In genomic region chr5:70049790-70050142, GRCh38 we compare ENCODE assay signal across 8 cellular contexts. TPM values are rescaled to one million over a fixed set of nuclear protein-coding genes. Genes with fewer than 3 reads are reported as not detected.
DNase-seq lines count a peak whose midpoint lies in the region; ATAC-seq, FAIRE-seq and TF ChIP-seq lines count a peak whose summit lies in the region.
"Not testable (repeated sequence)": the region's sequence is repeated elsewhere in the genome, so short reads cannot be mapped to it uniquely, and the experiment has no call there.

No MANE protein-coding gene starts in this region.

- H3K4me3 ChIP-seq in endothelial cell of umbilical vein (replicated peaks in 1 of 3; ENCODE audit: insufficient read depth in 1 of 3, low read depth in 1 of 3, low read length in 3 of 3); upper lobe of left lung: not testable (repeated sequence)

- not testable (repeated sequence) for H3K36me3 ChIP-seq in endothelial cell of umbilical vein (ENCODE audit: control insufficient read depth in 2 of 2, extremely low read depth in 1 of 2, insufficient read depth in 2 of 2, low read length in 2 of 2); upper lobe of left lung

- not testable (repeated sequence) for H3K4me1 ChIP-seq in endothelial cell of umbilical vein (ENCODE audit: control insufficient read depth, extremely low read depth, insufficient read depth, low read length); upper lobe of left lung

- TSS peak; percentile 81 for BruUV-seq in endothelial cell of umbilical vein (replicated peaks; lab: Mats Ljungman, UMichigan)

- not testable (repeated sequence) for FAIRE-seq in endothelial cell of umbilical vein (lab: Jason Lieb, UNC)

- H4K20me1 ChIP-seq in endothelial cell of umbilical vein (replicated peaks; ENCODE audit: control insufficient read depth, extremely low read depth, insufficient read depth, low read length) = not testable (repeated sequence)

- H3K4me2 ChIP-seq in endothelial cell of umbilical vein (ENCODE audit: insufficient read depth, low read length) = not testable (repeated sequence)

- no CpG with 5 or more reads among the region's 16 CpGs for WGBS in upper lobe of left lung, 2 donors

- H3K4me3 Mint-ChIP-seq in activated B cell treated with CpG ODN at 0.5 μM for 24 hours, memory B cell: not testable (repeated sequence)

- DNase-seq in activated B cell treated with CpG ODN at 0.5 μM for 24 hours; endothelial cell of umbilical vein (ENCODE audit: low read depth, low spot score); memory B cell (ENCODE audit: low spot score in 2 of 2); upper lobe of left lung: not testable (repeated sequence)

- H3K27ac ChIP-seq in endothelial cell of umbilical vein (ENCODE audit: insufficient read depth, low read depth, low read length); upper lobe of left lung: not testable (repeated sequence)

- H3K27me3 Mint-ChIP-seq in activated B cell treated with CpG ODN at 0.5 μM for 24 hours, memory B cell: not testable (repeated sequence)

- dilution Hi-C loops in endothelial cell of umbilical vein (cut with MboI; ENCODE audit: extremely low pct_ligation_motif_present, low sequenced_read_pairs) = not testable (repeated sequence)

- POLR2A ChIA-PET in activated B cell treated with CpG ODN at 0.5 μM for 24 hours (lab: Charles Lee); endothelial cell of umbilical vein (lab: Charles Lee): not testable (repeated sequence)

- H3K9me3 ChIP-seq in endothelial cell of umbilical vein (replicated peaks; ENCODE audit: control insufficient read depth, insufficient read depth, low read length); upper lobe of left lung: not testable (repeated sequence)

- H3K4me1 Mint-ChIP-seq in activated B cell treated with CpG ODN at 0.5 μM for 24 hours, memory B cell: not testable (repeated sequence)

- not testable (repeated sequence) for H3K79me2 ChIP-seq in endothelial cell of umbilical vein (ENCODE audit: control insufficient read depth, insufficient read depth, low read length)

- not testable (repeated sequence) for H3K27ac Mint-ChIP-seq in activated B cell treated with CpG ODN at 0.5 μM for 24 hours, memory B cell

- CTCF ChIA-PET in activated B cell treated with CpG ODN at 0.5 μM for 24 hours (lab: Charles Lee); endothelial cell of umbilical vein (lab: Charles Lee): not testable (repeated sequence)

- ATAC-seq in GM18517 (IDR thresholded peaks at IDR 0.05; ENCODE audit: unreplicated experiment) (peak; percentile 30), GM19455 (IDR thresholded peaks at IDR 0.05; ENCODE audit: unreplicated experiment) (peak; percentile 50), HG02852 (IDR thresholded peaks at IDR 0.05; ENCODE audit: unreplicated experiment) (peak; percentile 53), HG03378 (IDR thresholded peaks at IDR 0.05; ENCODE audit: unreplicated experiment) (peak; percentile 19), activated B cell treated with CpG ODN at 0.5 μM for 24 hours (ENCODE audit: low read depth) (peak; percentile 48), memory B cell (ENCODE audit: low read depth) (peak; percentile 37), upper lobe of left lung (ENCODE audit: low FRiP score in 2 of 2) (peak; percentile 47 to 54)

- not testable (repeated sequence) for H2AFZ ChIP-seq in endothelial cell of umbilical vein (ENCODE audit: low read depth, low read length)

- H3K9me1 ChIP-seq in endothelial cell of umbilical vein (replicated peaks; ENCODE audit: control insufficient read depth, extremely low read depth, insufficient read depth, low read length) = not testable (repeated sequence)

- TF ChIP-seq POLR2A in endothelial cell of umbilical vein (IDR thresholded peaks at IDR 0.05; ENCODE audit: low read depth, low read length); upper lobe of left lung (IDR thresholded peaks at IDR 0.05): not testable (repeated sequence)

- not testable (repeated sequence) for TF ChIP-seq CTCF in activated B cell treated with CpG ODN at 0.5 μM for 24 hours (IDR thresholded peaks at IDR 0.05); endothelial cell of umbilical vein (IDR thresholded peaks at IDR 0.05; ENCODE audit: extremely low read depth in 1 of 2, insufficient read depth in 1 of 2, low read depth in 1 of 2, low read length in 2 of 2); upper lobe of left lung (IDR thresholded peaks at IDR 0.05)

- H3K9me3 Mint-ChIP-seq in activated B cell treated with CpG ODN at 0.5 μM for 24 hours, memory B cell: not testable (repeated sequence)

- TF ChIP-seq EP300 in upper lobe of left lung (IDR thresholded peaks at IDR 0.05) = not testable (repeated sequence)

- H3K9ac ChIP-seq in endothelial cell of umbilical vein (replicated peaks; ENCODE audit: extremely low read depth, insufficient read depth, low read length) = not testable (repeated sequence)

- intact Hi-C loops in activated B cell treated with CpG ODN at 0.5 μM for 24 hours (cut with micrococcal nuclease); endothelial cell of umbilical vein (cut with micrococcal nuclease): not testable (repeated sequence)

- not testable (repeated sequence) for H3K27me3 ChIP-seq in endothelial cell of umbilical vein (ENCODE audit: control insufficient read depth in 2 of 2, insufficient read depth in 2 of 2, low read length in 2 of 2); upper lobe of left lung

- H3K36me3 Mint-ChIP-seq in activated B cell treated with CpG ODN at 0.5 μM for 24 hours (ENCODE audit: low read depth); memory B cell: not testable (repeated sequence)

RNA-seq across cellular contexts. Expression of gene SMN2, which starts 0.3 kb away (rescaled TPM):
- total RNA-seq in activated B cell treated with CpG ODN at 0.5 μM for 24 hours = 52.7 and 61.4 TPM in 2 replicates
- 30.9 and 61.6 TPM in 2 replicates for total RNA-seq in endothelial cell of umbilical vein
- polyA plus RNA-seq in endothelial cell of umbilical vein = 465 and 796 TPM in 2 replicates
- polyA plus RNA-seq in endothelial cell of umbilical vein (2011; cell fraction: cytosol; rRNA removed) = 58.0 and 289 TPM in 2 replicates
- 62.9 and 118 TPM in 2 replicates for polyA plus RNA-seq in endothelial cell of umbilical vein (2011; cell fraction: nucleus; rRNA removed)
- polyA plus RNA-seq in endothelial cell of umbilical vein (2012) = 6.4 and 7.1 TPM in 2 replicates
- 20.1 and 31.3 TPM in 2 replicates for polyA minus RNA-seq in endothelial cell of umbilical vein
- 46.6 TPM for polyA minus RNA-seq in endothelial cell of umbilical vein (2011; cell fraction: cytosol; rRNA and poly(A)+ RNA removed)
- 31.9 and 42.4 TPM in 2 replicates for polyA minus RNA-seq in endothelial cell of umbilical vein (2011; cell fraction: nucleus; rRNA and poly(A)+ RNA removed)
- total RNA-seq in upper lobe of left lung = 10 to 100 TPM; 15.8 to 68.1 (median 34.6) TPM

RNA-seq across cellular contexts. Expression of gene SERF1B, which starts 24.7 kb away (rescaled TPM):
- 19.4 and 26.4 TPM in 2 replicates for total RNA-seq in activated B cell treated with CpG ODN at 0.5 μM for 24 hours
- total RNA-seq in endothelial cell of umbilical vein = 22.4 and 43.7 TPM in 2 replicates
- polyA plus RNA-seq in endothelial cell of umbilical vein = 20.4 and 32.5 TPM in 2 replicates
- 52.1 and 53.1 TPM in 2 replicates for polyA plus RNA-seq in endothelial cell of umbilical vein (2011; cell fraction: cytosol; rRNA removed)
- polyA plus RNA-seq in endothelial cell of umbilical vein (2011; cell fraction: nucleus; rRNA removed) = 22.7 and 35.2 TPM in 2 replicates
- 30.8 and 35.1 TPM in 2 replicates for polyA plus RNA-seq in endothelial cell of umbilical vein (2012)
- polyA minus RNA-seq in endothelial cell of umbilical vein = 12.0 and 13.4 TPM in 2 replicates
- polyA minus RNA-seq in endothelial cell of umbilical vein (2011; cell fraction: cytosol; rRNA and poly(A)+ RNA removed) = 7.3 TPM
- 10.3 and 11.3 TPM in 2 replicates for polyA minus RNA-seq in endothelial cell of umbilical vein (2011; cell fraction: nucleus; rRNA and poly(A)+ RNA removed)
- 10 to 100 TPM in 5 of 6 donors, 1 to 10 TPM in 1; 5.2 to 46.2 (median 31.8) TPM for total RNA-seq in upper lobe of left lung
